Comparison of ENCODE assay signal across 13 cellular contexts in the genomic region with DNA sequence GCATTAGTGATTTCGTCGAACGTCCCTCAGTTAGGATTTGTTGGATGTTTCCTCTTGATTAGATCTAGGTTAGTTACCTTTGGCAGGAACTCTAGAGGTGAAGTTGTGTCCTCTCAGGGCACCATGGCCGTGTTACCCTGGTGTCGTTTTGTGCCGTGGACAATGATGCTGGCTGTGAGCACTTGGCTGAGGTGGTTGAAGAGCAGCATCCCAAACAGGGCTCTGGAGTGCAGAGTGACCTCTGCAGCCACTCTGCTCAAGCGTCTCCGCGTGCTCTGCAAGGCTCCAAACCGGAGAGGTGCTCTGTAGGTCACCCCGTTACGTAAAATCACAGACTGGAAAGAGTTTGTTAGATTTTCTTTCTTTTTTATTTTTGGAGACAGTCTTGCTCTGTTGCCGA. TPM values are rescaled to one million over a fixed set of nuclear protein-coding genes. Genes with fewer than 3 reads are reported as not detected.
A peak's percentile ranks its signal among the peaks of the same experiment; 100 is the strongest.
DNase-seq lines count a peak whose midpoint lies in the region; ATAC-seq and TF ChIP-seq lines count a peak whose summit lies in the region.
"Had no signal": no experiment of that assay in that cellular context is flagged by ENCODE, and none has a peak within 500 bp of the region (broad histone marks: within the 10 kb centered on the region; RNA-seq: fewer than 3 reads in every experiment).

No MANE protein-coding gene starts in this region.

- DNase-seq in MCF 10A (ENCODE audit: unreplicated experiment): no peak
- no peak for DNase-seq in mammary epithelial cell
- no peak for DNase-seq in chondrocyte (ENCODE audit: low spot score)
- no peak for DNase-seq in transverse colon
- DNase-seq in activated naive CD4-positive, alpha-beta T cell treated with anti-CD3 and anti-CD28 coated beads, Interleukin-2, amount 10 ng/mL, durations not matched to agents 7 days and 5 days: no peak
- no peak for DNase-seq in MM.1S
- DNase-seq: CD8-positive, alpha-beta memory T cell; NCI-H187 treated with DMSO at 0.1 percent for 48 hours; NCI-H524 treated with DMSO at 0.1 percent for 48 hours had no signal

- H3K4me3 Mint-ChIP-seq in MCF 10A (ENCODE audit: unreplicated experiment): no peak overlapping the region
- no peak overlapping the region for H3K4me3 Mint-ChIP-seq in chondrocyte (ENCODE audit: unreplicated experiment)
- H3K4me3 Mint-ChIP-seq in nephron: no peak overlapping the region
- H3K4me3 Mint-ChIP-seq in activated naive CD4-positive, alpha-beta T cell treated with anti-CD3 and anti-CD28 coated beads, Interleukin-2, amount 10 ng/mL, durations not matched to agents 7 days and 5 days: no peak overlapping the region

- H3K4me1 Mint-ChIP-seq in MCF 10A (ENCODE audit: insufficient read depth, unreplicated experiment) (peaks cover 23% of the 10 kb centered on the region), chondrocyte (ENCODE audit: low read depth) (peaks cover 47% of the 10 kb centered on the region), nephron (peaks cover 31% of the 10 kb centered on the region)
- peaks cover 19% of the 10 kb centered on the region for H3K4me1 Mint-ChIP-seq in activated naive CD4-positive, alpha-beta T cell treated with anti-CD3 and anti-CD28 coated beads, Interleukin-2, amount 10 ng/mL, durations not matched to agents 7 days and 5 days

- H3K9ac ChIP-seq in mammary epithelial cell (ENCODE audit: insufficient read depth, low read length) (no peak overlapping the region), MM.1S (ENCODE audit: low read length) (no peak overlapping the region)

- CTCF ChIA-PET in MCF 10A (lab: Yijun Ruan, JAX) (interaction anchor here (0.7 to 2.5 kb wide), 5 partner anchors 8 to 171 kb away, joined by 3 to 28 read pairs (median 6); no protein-coding TSS in a partner anchor), mammary epithelial cell (lab: Charles Lee; ENCODE audit: low non-redundant PET) (no interaction called here)
- CTCF ChIA-PET in activated naive CD4-positive, alpha-beta T cell treated with anti-CD3 and anti-CD28 coated beads, Interleukin-2, amount 10 ng/mL, durations not matched to agents 7 days and 5 days (lab: Charles Lee): interaction anchor here (0.9 to 2.2 kb wide), 3 partner anchors 16 to 60 kb away, joined by 3 to 8 read pairs (median 4); no protein-coding TSS in a partner anchor

- no peak overlapping the region for H3K4me2 ChIP-seq in mammary epithelial cell (ENCODE audit: insufficient read depth, low read depth, low read length)
- no peak overlapping the region for H3K4me2 ChIP-seq in MM.1S (ENCODE audit: low read depth, low read length)

- no peaks in the 10 kb centered on the region for H3K9me2 ChIP-seq in MM.1S (replicated peaks; ENCODE audit: insufficient read depth, low read length)

- no peaks in the 10 kb centered on the region for H3K27me3 Mint-ChIP-seq in MCF 10A (ENCODE audit: insufficient read depth, unreplicated experiment)
- no peaks in the 10 kb centered on the region for H3K27me3 Mint-ChIP-seq in chondrocyte (ENCODE audit: low read depth)
- no peaks in the 10 kb centered on the region for H3K27me3 Mint-ChIP-seq in nephron (ENCODE audit: low read depth)
- H3K27me3 Mint-ChIP-seq in activated naive CD4-positive, alpha-beta T cell treated with anti-CD3 and anti-CD28 coated beads, Interleukin-2, amount 10 ng/mL, durations not matched to agents 7 days and 5 days: no peaks in the 10 kb centered on the region
- H3K27me3 Mint-ChIP-seq: CD8-positive, alpha-beta memory T cell had no signal

- H3K9me3 Mint-ChIP-seq in MCF 10A (ENCODE audit: unreplicated experiment) (no peaks in the 10 kb centered on the region), chondrocyte (ENCODE audit: low read depth) (peaks cover 6% of the 10 kb centered on the region), nephron (no peaks in the 10 kb centered on the region)
- no peaks in the 10 kb centered on the region for H3K9me3 Mint-ChIP-seq in activated naive CD4-positive, alpha-beta T cell treated with anti-CD3 and anti-CD28 coated beads, Interleukin-2, amount 10 ng/mL, durations not matched to agents 7 days and 5 days
- H3K9me3 Mint-ChIP-seq: CD8-positive, alpha-beta memory T cell had no signal

- intact Hi-C loops in MCF 10A (cut with micrococcal nuclease): loop anchor here (2.0 to 10.0 kb wide), 3 partner anchors 24 to 168 kb away; a partner anchor contains a TSS
- intact Hi-C loops in mammary epithelial cell (cut with micrococcal nuclease): loop anchor here (1.0 kb wide), 2 partner anchors 58 to 94 kb away; a partner anchor contains a TSS
- intact Hi-C loops in transverse colon (cut with DNase I; ENCODE audit: low total_unique reads): loop anchor here (5.0 to 10.0 kb wide), 2 partner anchors 58 to 95 kb away; a partner anchor contains a TSS

- no peak for ATAC-seq in GM19455 (IDR thresholded peaks at IDR 0.05; ENCODE audit: unreplicated experiment)

- H3K4me3 ChIP-seq in mammary epithelial cell (replicated peaks in 1 of 3; ENCODE audit: insufficient read depth in 1 of 3, low read depth in 2 of 3, low read length in 3 of 3): no peak overlapping the region
- no peak overlapping the region for H3K4me3 ChIP-seq in transverse colon
- H3K4me3 ChIP-seq in MM.1S (ENCODE audit: low read length): no peak overlapping the region
- H3K4me3 ChIP-seq: A549, Peyer's patch had no signal

- TF ChIP-seq CTCF in MCF 10A (IDR thresholded peaks at IDR 0.05; ENCODE audit: unreplicated experiment) (no peak), mammary epithelial cell (conservative IDR thresholded peaks at IDR 0.05 in 1 of 2, IDR thresholded peaks at IDR 0.05 in 1 of 2; ENCODE audit: extremely low read depth in 1 of 2, insufficient read depth in 1 of 2, low read depth in 1 of 2, low read length in 2 of 2) (no peak), chondrocyte (IDR thresholded peaks at IDR 0.05) (no peak), nephron (IDR thresholded peaks at IDR 0.05; ENCODE audit: unreplicated experiment in 3 of 3) (no peak), transverse colon (IDR thresholded peaks at IDR 0.05) (no peak), MM.1S (IDR thresholded peaks at IDR 0.05; ENCODE audit: low read length) (no peak)

- H2AFZ ChIP-seq in mammary epithelial cell (ENCODE audit: low read depth, low read length): no peak overlapping the region
- no peak overlapping the region for H2AFZ ChIP-seq in MM.1S (ENCODE audit: low read length)

- H3K4me1 ChIP-seq in mammary epithelial cell (ENCODE audit: insufficient read depth, low read length) (peaks cover 12% of the 10 kb centered on the region), transverse colon (peaks cover 30 to 66% (median 49%) of the 10 kb centered on the region in 4 donors), MM.1S (ENCODE audit: low read length) (peaks cover 15% of the 10 kb centered on the region)

- TF ChIP-seq POLR2A in transverse colon (IDR thresholded peaks at IDR 0.05): no peak

- no peaks in the 10 kb centered on the region for H3K27me3 ChIP-seq in mammary epithelial cell (ENCODE audit: insufficient read depth, low read length)
- no peaks in the 10 kb centered on the region for H3K27me3 ChIP-seq in transverse colon
- no peaks in the 10 kb centered on the region for H3K27me3 ChIP-seq in MM.1S (replicated peaks; ENCODE audit: insufficient read depth, low read length)
- H3K27me3 ChIP-seq: Peyer's patch had no signal

- H3F3A ChIP-seq in MM.1S (ENCODE audit: insufficient read depth, low read length): peaks cover 13% of the 10 kb centered on the region; the same call in 1 of the 2 replicates

- H3K36me3 Mint-ChIP-seq in MCF 10A (ENCODE audit: insufficient read depth, unreplicated experiment) (no peaks in the 10 kb centered on the region), chondrocyte (ENCODE audit: low read depth) (no peaks in the 10 kb centered on the region), nephron (ENCODE audit: low read depth) (peaks cover 7% of the 10 kb centered on the region)
- H3K36me3 Mint-ChIP-seq in activated naive CD4-positive, alpha-beta T cell treated with anti-CD3 and anti-CD28 coated beads, Interleukin-2, amount 10 ng/mL, durations not matched to agents 7 days and 5 days: peaks cover 4% of the 10 kb centered on the region

- peaks cover 23% of the 10 kb centered on the region for H4K20me1 ChIP-seq in mammary epithelial cell (ENCODE audit: insufficient read depth, low read length)
- H4K20me1 ChIP-seq in MM.1S (ENCODE audit: insufficient read depth, low read length): peaks cover 49% of the 10 kb centered on the region

- H3K27ac ChIP-seq in mammary epithelial cell (ENCODE audit: insufficient read depth, low read depth, low read length): no peak overlapping the region
- peak overlapping the region; percentile 15 to 83 (median 63) for H3K27ac ChIP-seq in transverse colon
- H3K27ac ChIP-seq in MM.1S (ENCODE audit: low read length): no peak overlapping the region
- H3K27ac ChIP-seq: A549 had no signal

- 94% methylated on average over 13 of the region's 13 CpGs for WGBS in mammary epithelial cell (ENCODE audit: low coverage, missing lambda C conversion rate)
- WGBS in transverse colon (ENCODE audit: low coverage in 1 of 2), 2 donors: 89% methylated on average over 7 to 13 of the region's 13 CpGs

- dilution Hi-C loops in mammary epithelial cell (cut with HindIII; ENCODE audit: low sequenced_read_pairs): loop anchor here (10.0 kb wide), 2 partner anchors 188 to 218 kb away; a partner anchor contains a TSS

- TF ChIP-seq EP300 in transverse colon (IDR thresholded peaks at IDR 0.05; ENCODE audit: low read depth): no peak

- BruUV-seq in MCF 10A (replicated peaks; lab: Mats Ljungman, UMichigan) (no TSS peak), mammary epithelial cell (replicated peaks; lab: Mats Ljungman, UMichigan) (no TSS peak)

- POLR2A ChIA-PET in MCF 10A (lab: Yijun Ruan, JAX): interaction anchor here (2.6 kb wide), 1 partner anchor 23 kb away, joined by 10 read pairs; no protein-coding TSS in a partner anchor

- peaks cover 3% of the 10 kb centered on the region for H3K36me3 ChIP-seq in mammary epithelial cell (ENCODE audit: insufficient read depth, low read length)
- H3K36me3 ChIP-seq in transverse colon: no peaks in the 10 kb centered on the region
- no peaks in the 10 kb centered on the region for H3K36me3 ChIP-seq in MM.1S (replicated peaks; ENCODE audit: insufficient read depth, low read length)
- H3K36me3 ChIP-seq: Peyer's patch had no signal

- peak overlapping the region; percentile 72 for H3K27ac Mint-ChIP-seq in MCF 10A (ENCODE audit: low read depth, unreplicated experiment)
- H3K27ac Mint-ChIP-seq in chondrocyte (ENCODE audit: unreplicated experiment): peak overlapping the region; percentile 71
- H3K27ac Mint-ChIP-seq in nephron: peak overlapping the region in 2 of 3 experiments; percentile 71 to 73
- no peak overlapping the region for H3K27ac Mint-ChIP-seq in activated naive CD4-positive, alpha-beta T cell treated with anti-CD3 and anti-CD28 coated beads, Interleukin-2, amount 10 ng/mL, durations not matched to agents 7 days and 5 days

- H3K9me3 ChIP-seq in mammary epithelial cell (replicated peaks; ENCODE audit: insufficient read depth, low read length) (no peaks in the 10 kb centered on the region), transverse colon (no peaks in the 10 kb centered on the region), MM.1S (replicated peaks; ENCODE audit: insufficient read depth, low read length) (no peaks in the 10 kb centered on the region)
- H3K9me3 ChIP-seq: A549, Peyer's patch had no signal

- in situ Hi-C loops in mammary epithelial cell (cut with MboI; ENCODE audit: low sequenced_read_pairs in 2 of 2) (loop anchor here (10.0 to 25.0 kb wide), 2 partner anchors 198 to 515 kb away; a partner anchor contains a TSS), transverse colon (cut with MboI; ENCODE audit: low pct_ligation_motif_present in 1 of 4, low pct_unique_long_range_greater_than_20kb in 1 of 4, low sequenced_read_pairs in 3 of 4) (loop anchor here in 1 of 4 donors (10.0 kb wide), 2 partner anchors 68 to 198 kb away; a partner anchor contains a TSS)

- H3K79me2 ChIP-seq in mammary epithelial cell (ENCODE audit: insufficient read depth, low read length) (peaks cover 95% of the 10 kb centered on the region), MM.1S (ENCODE audit: low read length) (peaks cover 96% of the 10 kb centered on the region)

RNA-seq across cellular contexts. Expression of a gene that starts 33.0 kb away (rescaled TPM):
- total RNA-seq in MCF 10A (2022) (85.9 and 104 TPM in 2 replicates), mammary epithelial cell (10 to 100 TPM; 57.3 to 80.8 TPM), chondrocyte (47.6 to 49.5 TPM (median 49.4 TPM) in 3 replicates), transverse colon (100 to 1,000 TPM in 2 of 4 donors, 10 to 100 TPM in 2; 41.2 to 216 (median 106) TPM)
- polyA plus RNA-seq in mammary epithelial cell: 36.6 TPM
- polyA minus RNA-seq in mammary epithelial cell: 43.2 TPM

Comparison
In these comparisons a context has a peak if more than half of its experiments do, and no peak if none do; other contexts are left out.
1. H3K27ac ChIP-seq: peak in transverse colon (4 of 4); none in mammary epithelial cell (single experiment) and MM.1S (single experiment).